In the genomic region with DNA sequence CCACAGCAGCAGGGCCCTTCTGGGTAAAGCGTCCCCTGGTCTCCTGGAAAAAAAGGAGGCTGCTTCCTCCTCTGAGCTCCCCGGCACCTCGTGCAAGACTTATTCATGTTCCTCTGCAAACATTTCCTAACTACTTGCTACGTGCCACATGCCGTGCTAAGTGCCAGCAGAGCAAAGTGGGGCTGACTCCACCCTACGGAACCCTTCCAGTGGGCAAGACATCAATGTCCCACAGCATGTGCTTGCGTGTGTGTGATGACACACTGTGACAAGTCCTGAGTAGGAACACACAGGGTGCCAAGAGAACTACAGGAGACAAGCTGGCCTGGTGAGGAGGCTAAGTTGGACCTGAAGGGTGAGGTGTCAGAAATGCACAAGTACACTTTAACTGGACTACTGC, we compare ENCODE assay signal across 12 cellular contexts. TPM values are rescaled to one million over a fixed set of nuclear protein-coding genes. Genes with fewer than 3 reads are reported as not detected.
DNase-seq lines count a peak whose midpoint lies in the region; ATAC-seq, FAIRE-seq and TF ChIP-seq lines count a peak whose summit lies in the region.
"Had no signal": no experiment of that assay in that cellular context is flagged by ENCODE, and none has a peak within 500 bp of the region (broad histone marks: within the 10 kb centered on the region; RNA-seq: fewer than 3 reads in every experiment).

No MANE protein-coding gene starts in this region.

- H3K27me3 Mint-ChIP-seq in activated T-helper 17 cell treated with anti-CD3 and anti-CD28 coated beads, Interleukin-2, amount 50 U/mL, for 72 hours: no peaks in the 10 kb centered on the region

- H3K27ac ChIP-seq in right lobe of liver: no peak overlapping the region
- no peak overlapping the region for H3K27ac ChIP-seq in HepG2 (ENCODE audit: extremely low read length, insufficient read depth, low read length)
- peak overlapping the region; percentile 26 to 86 for H3K27ac ChIP-seq in left lung
- H3K27ac ChIP-seq in upper lobe of right lung: peak overlapping the region; percentile 58

- H3K4me3 Mint-ChIP-seq in activated T-helper 17 cell treated with anti-CD3 and anti-CD28 coated beads, Interleukin-2, amount 50 U/mL, for 72 hours: peak overlapping the region; percentile 70

- no peaks in the 10 kb centered on the region for H3K79me2 ChIP-seq in HepG2 (ENCODE audit: insufficient read depth, low read length)

- no peak for FAIRE-seq in HepG2 (lab: Jason Lieb, UNC)
- FAIRE-seq: GM18507 had no signal

- POLR2A ChIA-PET in HepG2 (lab: Yijun Ruan, JAX): no interaction called here

- no peaks in the 10 kb centered on the region for H4K20me1 ChIP-seq in HepG2 (ENCODE audit: insufficient read depth, low read length)

- H3K36me3 ChIP-seq in right lobe of liver (no peaks in the 10 kb centered on the region), HepG2 (replicated peaks in 1 of 2; ENCODE audit: control insufficient read depth in 1 of 2, insufficient read depth in 2 of 2, low read length in 2 of 2) (no peaks in the 10 kb centered on the region), left lung (peaks cover 0 to 4% of the 10 kb centered on the region in 2 donors), upper lobe of right lung (no peaks in the 10 kb centered on the region)

- CTCF ChIA-PET in HepG2 (lab: Yijun Ruan, JAX; ENCODE audit: low intra/inter-chr PET ratio, low total read pairs): no interaction called here

- peak in 2 of 3 donors; percentile 22 to 50 for DNase-seq in right lobe of liver
- DNase-seq in HepG2 (ENCODE audit: low spot score): no peak
- peak; percentile 83 to 87 for DNase-seq in left lung
- DNase-seq in upper lobe of right lung: peak; percentile 87
- no peak for DNase-seq in T-helper 9 cell
- DNase-seq in GDM1 (lab: John Stamatoyannopoulos, UW): no peak
- DNase-seq: activated CD4-positive, CD25-positive, alpha-beta regulatory T cell treated with anti-CD3 and anti-CD28 coated beads, Interleukin-2, amount 50 U/mL, for 72 hours; cerebellar nuclear complex; hippocampal formation had no signal

- WGBS in right lobe of liver (ENCODE audit: insufficient coverage, low coverage, low lambda C conversion rate, missing lambda C conversion rate): 52% methylated on average over 4 of the region's 7 CpGs
- WGBS in HepG2 (ENCODE audit: low lambda C conversion rate): 55% methylated on average over 7 of the region's 7 CpGs

- ATAC-seq in right lobe of liver (peak; percentile 9 to 44 (median 22)), HepG2 (no peak), left lung (peak; percentile 71), upper lobe of right lung (peak; percentile 84), HG03135 (IDR thresholded peaks at IDR 0.05; ENCODE audit: unreplicated experiment) (no peak)
- ATAC-seq in activated T-helper 17 cell treated with anti-CD3 and anti-CD28 coated beads, Interleukin-2, amount 50 U/mL, for 72 hours (replicated peaks): peak; percentile 63

- no peaks in the 10 kb centered on the region for H3K9me3 Mint-ChIP-seq in activated T-helper 17 cell treated with anti-CD3 and anti-CD28 coated beads, Interleukin-2, amount 50 U/mL, for 72 hours

- peaks cover 67% of the 10 kb centered on the region for H3K36me3 Mint-ChIP-seq in activated T-helper 17 cell treated with anti-CD3 and anti-CD28 coated beads, Interleukin-2, amount 50 U/mL, for 72 hours (ENCODE audit: low read depth)

- peak overlapping the region; percentile 84 for H3K27ac Mint-ChIP-seq in activated T-helper 17 cell treated with anti-CD3 and anti-CD28 coated beads, Interleukin-2, amount 50 U/mL, for 72 hours

- no peak overlapping the region for H3K9ac ChIP-seq in HepG2 (ENCODE audit: insufficient read depth, low read depth, low read length)

- peaks cover 49% of the 10 kb centered on the region for H3K4me1 Mint-ChIP-seq in activated T-helper 17 cell treated with anti-CD3 and anti-CD28 coated beads, Interleukin-2, amount 50 U/mL, for 72 hours

- H3K4me2 ChIP-seq in HepG2 (ENCODE audit: low read depth, low read length): no peak overlapping the region

- H3K9me3 ChIP-seq in right lobe of liver: no peaks in the 10 kb centered on the region
- H3K9me3 ChIP-seq in HepG2 (ENCODE audit: low read length): no peaks in the 10 kb centered on the region
- no peaks in the 10 kb centered on the region for H3K9me3 ChIP-seq in left lung
- H3K9me3 ChIP-seq in upper lobe of right lung: no peaks in the 10 kb centered on the region

- BruUV-seq in HepG2 (replicated peaks; lab: Mats Ljungman, UMichigan): no TSS peak

- no peak overlapping the region for H3K4me3 ChIP-seq in right lobe of liver
- H3K4me3 ChIP-seq in HepG2 (replicated peaks in 1 of 3; ENCODE audit: insufficient read depth in 1 of 3, low read depth in 2 of 3, low read length in 3 of 3): no peak overlapping the region
- H3K4me3 ChIP-seq in left lung: peak overlapping the region in 1 of 2 donors; percentile 1
- no peak overlapping the region for H3K4me3 ChIP-seq in upper lobe of right lung

- in situ Hi-C loops in HepG2 (cut with HindIII; ENCODE audit: extremely low pct_ligation_motif_present, low pct_unique_long_range_greater_than_20kb): no loop called here

- TF ChIP-seq POLR2A in right lobe of liver (IDR thresholded peaks at IDR 0.05): no peak
- no peak for TF ChIP-seq POLR2A in HepG2 (IDR thresholded peaks at IDR 0.05; ENCODE audit: insufficient read depth in 1 of 2, low read depth in 2 of 2, low read length in 2 of 2)

- no peak for TF ChIP-seq RAD21 in HepG2 (CRISPR knock-in tag; IDR thresholded peaks at IDR 0.05)

- no peak for TF ChIP-seq CTCF in right lobe of liver (IDR thresholded peaks at IDR 0.05)
- TF ChIP-seq CTCF in HepG2 (CRISPR knock-in tag; IDR thresholded peaks at IDR 0.05): no peak
- no peak for TF ChIP-seq CTCF in left lung (IDR thresholded peaks at IDR 0.05)
- TF ChIP-seq CTCF in upper lobe of right lung (IDR thresholded peaks at IDR 0.05): no peak

- H3K4me1 ChIP-seq in right lobe of liver: no peaks in the 10 kb centered on the region
- H3K4me1 ChIP-seq in HepG2 (ENCODE audit: insufficient read depth, low read length): no peaks in the 10 kb centered on the region
- peaks cover 17 to 78% of the 10 kb centered on the region in 2 donors for H3K4me1 ChIP-seq in left lung
- H3K4me1 ChIP-seq in upper lobe of right lung: peaks cover 48% of the 10 kb centered on the region

- H3K27me3 ChIP-seq in right lobe of liver (no peaks in the 10 kb centered on the region), HepG2 (ENCODE audit: control insufficient read depth in 1 of 2, insufficient read depth in 2 of 2, low read length in 2 of 2) (peaks cover 1 to 22% of the 10 kb centered on the region in 2 experiments; a peak in 3 of 5 replicates), left lung (no peaks in the 10 kb centered on the region), upper lobe of right lung (no peaks in the 10 kb centered on the region)

- no peak overlapping the region for H2AFZ ChIP-seq in HepG2 (ENCODE audit: low read length)

- intact Hi-C loops in right lobe of liver (cut with DNase I) (no loop called here), HepG2 (cut with micrococcal nuclease; ENCODE audit: unreplicated experiment) (no loop called here), left lung (cut with DNase I) (no loop called here), upper lobe of right lung (cut with DNase I) (no loop called here)

- TF ChIP-seq EP300 in HepG2 (IDR thresholded peaks at IDR 0.05; ENCODE audit: low read depth in 2 of 2, low read length in 2 of 2) (no peak), HepG2 (CRISPR knock-in tag; IDR thresholded peaks at IDR 0.05; ENCODE audit: borderline replicate concordance) (no peak)

TF ChIP-seq in HepG2, 621 proteins besides CTCF, POLR2A, EP300 and RAD21 (continues in another document):
- TF ChIP-seq, protein P1, sequence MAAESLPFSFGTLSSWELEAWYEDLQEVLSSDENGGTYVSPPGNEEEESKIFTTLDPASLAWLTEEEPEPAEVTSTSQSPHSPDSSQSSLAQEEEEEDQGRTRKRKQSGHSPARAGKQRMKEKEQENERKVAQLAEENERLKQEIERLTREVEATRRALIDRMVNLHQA (CRISPR knock-in tag; IDR thresholded peaks at IDR 0.05): no peak
- TF ChIP-seq RNF2 (conservative IDR thresholded peaks at IDR 0.05; ENCODE audit: low read depth) (no peak), REL (CRISPR knock-in tag; conservative IDR thresholded peaks at IDR 0.05) (no peak), ZNF124 (CRISPR knock-in tag; IDR thresholded peaks at IDR 0.05) (no peak), SIX4 (CRISPR knock-in tag; IDR thresholded peaks at IDR 0.05) (no peak)

RNA-seq across cellular contexts. Expression of a gene that starts 57.4 kb away (rescaled TPM):
- total RNA-seq in right lobe of liver: 1 to 10 TPM; 2.0 to 7.5 (median 3.5) TPM
- 0.07 and 0.13 TPM in 2 replicates for total RNA-seq in HepG2 (2016; rRNA removed; fragmentation: Illumina TruSeq; extraction: Trizol)
- total RNA-seq in HepG2 (2016; cell fraction: cytosol; rRNA removed; fragmentation: Illumina TruSeq; extraction: Trizol; ENCODE audit: low read depth): 0.26 TPM in 1 of 2 replicates, not detected in the other
- 0.10 and 0.13 TPM in 2 replicates for total RNA-seq in HepG2 (2016; cell fraction: insoluble cytoplasmic fraction; rRNA removed; fragmentation: Illumina TruSeq; extraction: Trizol)
- 0.07 and 0.28 TPM in 2 replicates for total RNA-seq in HepG2 (2016; cell fraction: membrane; rRNA removed; fragmentation: Illumina TruSeq; extraction: Trizol)
- total RNA-seq in HepG2 (2016; cell fraction: nucleus; rRNA removed; fragmentation: Illumina TruSeq; extraction: Trizol): 0.44 and 0.87 TPM in 2 replicates
- polyA plus RNA-seq in HepG2 (2011; rRNA removed): 0.16 and 0.17 TPM in 2 replicates
- 0.12 and 0.23 TPM in 2 replicates for polyA plus RNA-seq in HepG2 (2011; cell fraction: cytosol; rRNA removed)
- polyA plus RNA-seq in HepG2 (2011; cell fraction: nucleus; rRNA removed): 0.97 and 1.2 TPM in 2 replicates
- polyA plus RNA-seq in HepG2 (2012): 0.85 and 1.2 TPM in 2 replicates
- 0.08 TPM in 1 of 2 replicates, not detected in the other for polyA plus RNA-seq in HepG2 (2016; cell fraction: cytosol; fragmentation: Illumina TruSeq; extraction: Trizol; ENCODE audit: low read depth)
- polyA plus RNA-seq in HepG2 (2016; cell fraction: insoluble cytoplasmic fraction; fragmentation: Illumina TruSeq; extraction: Trizol; ENCODE audit: low read depth): 0.10 and 0.16 TPM in 2 replicates
- polyA plus RNA-seq in HepG2 (2016; cell fraction: membrane; fragmentation: Illumina TruSeq; extraction: Trizol; ENCODE audit: low read depth): 0.08 and 0.11 TPM in 2 replicates
- 0.31 and 0.86 TPM in 2 replicates for polyA plus RNA-seq in HepG2 (2016; cell fraction: nucleus; fragmentation: Illumina TruSeq; extraction: Trizol; ENCODE audit: insufficient read depth, low read depth)
- 0.38 and 11.1 TPM in 2 replicates for polyA minus RNA-seq in HepG2 (2011; rRNA and poly(A)+ RNA removed; ENCODE audit: low replicate concordance)
- 2.1 TPM in 1 of 2 replicates, not detected in the other for polyA minus RNA-seq in HepG2 (2011; cell fraction: cytosol; rRNA and poly(A)+ RNA removed)
- 0.26 and 0.87 TPM in 2 replicates for polyA minus RNA-seq in HepG2 (2011; cell fraction: nucleus; rRNA and poly(A)+ RNA removed)
- 100 to 1,000 TPM; 167 to 263 TPM for total RNA-seq in activated T-helper 17 cell treated with anti-CD3 and anti-CD28 coated beads, Interleukin-2, amount 50 U/mL, for 72 hours
- total RNA-seq in left lung: 10 to 100 TPM; 30.2 to 71.9 TPM
- 46.2 TPM for total RNA-seq in upper lobe of right lung

Comparison
In these comparisons a context has a peak if more than half of its experiments do, and no peak if none do; other contexts are left out.
1. ATAC-seq: peak in right lobe of liver (4 of 4), activated T-helper 17 cell treated with anti-CD3 and anti-CD28 coated beads, Interleukin-2, amount 50 U/mL, for 72 hours (single experiment), left lung (single experiment) and upper lobe of right lung (single experiment); none in HepG2 (single experiment) and HG03135 (single experiment).
2. DNase-seq: peak in right lobe of liver (2 of 3), left lung (2 of 2) and upper lobe of right lung (single experiment); none in HepG2 (single experiment), T-helper 9 cell (single experiment) and GDM1 (single experiment).
3. H3K27ac ChIP-seq: peak in left lung (2 of 2) and upper lobe of right lung (single experiment); none in right lobe of liver (0 of 3) and HepG2 (single experiment).